In genomic region chr15:68502398-68502901, GRCh38 we compare ENCODE assay signal across 22 cellular contexts.
"Had no signal": no experiment of that assay in that cellular context is flagged by ENCODE, and none has a peak within 500 bp of the region (broad histone marks: within the 10 kb centered on the region; RNA-seq: fewer than 3 reads in every experiment).

No MANE protein-coding gene starts in this region.

- H3K4me2 ChIP-seq: PC-9 had no signal

- H3K36me3 ChIP-seq: adrenal gland had no signal

- H3K9me3 ChIP-seq: adrenal gland had no signal

- H3K27me3 ChIP-seq: adrenal gland had no signal

- ATAC-seq: activated CD8-positive, alpha-beta T cell treated with anti-CD3 and anti-CD28 coated beads for 36 hours; activated naive CD4-positive, alpha-beta T cell treated with anti-CD3 and anti-CD28 coated beads, Interleukin-2, amount 50 U/mL, for 72 hours; K562; Right ventricle myocardium inferior had no signal

- H3K27ac ChIP-seq: adrenal gland, PC-9, RWPE1, SK-N-MC had no signal

- DNase-seq: activated CD4-positive, alpha-beta T cell treated with anti-CD3 and anti-CD28 coated beads, Interleukin-2, amount 10 ng/mL, durations not matched to agents 24 days and 14 days; activated CD4-positive, alpha-beta T cell treated with anti-CD3 and anti-CD28 coated beads, Interleukin-2, amount 50 U/mL, for 4 hours; activated CD8-positive, alpha-beta T cell treated with anti-CD3 and anti-CD28 coated beads for 36 hours; activated gamma-delta T cell; activated naive CD4-positive, alpha-beta T cell treated with anti-CD3 and anti-CD28 coated beads for 36 hours; activated T-cell treated with anti-CD3 and anti-CD28 coated beads, Interleukin-2, amount 50 U/mL, for 24 hours; adrenal gland; central memory CD4-positive, alpha-beta T cell; NCI-H1092 treated with DMSO at 0.1 percent for 48 hours; NCI-H1417; NCI-H187 treated with DMSO at 0.1 percent for 48 hours; NCI-H2081 treated with DMSO at 0.1 percent for 48 hours; NCI-H345; NCI-H524 treated with DMSO at 0.1 percent for 48 hours; NCI-H748 treated with DMSO at 0.1 percent for 48 hours; PC-9; T1000 had no signal

- H2AFZ ChIP-seq: PC-9 had no signal

- H3K4me3 ChIP-seq: adrenal gland, K562, PC-9, SK-N-MC had no signal

- H3K4me1 ChIP-seq: adrenal gland had no signal
